ENCODE assay signal across 13 cellular contexts in genomic region chr3:123070471-123070870, GRCh38. TPM values are rescaled to one million over a fixed set of nuclear protein-coding genes. Genes with fewer than 3 reads are reported as not detected.
"Had no signal": no experiment of that assay in that cellular context is flagged by ENCODE, and none has a peak within 500 bp of the region (broad histone marks: within the 10 kb centered on the region; RNA-seq: fewer than 3 reads in every experiment).

No MANE protein-coding gene starts in this region.

- H2AFZ ChIP-seq: neural progenitor cell had no signal

- H3K9ac ChIP-seq: neural progenitor cell had no signal

- FAIRE-seq: TTC549 had no signal

- H3K36me3 ChIP-seq: brain microvascular endothelial cell, neural progenitor cell had no signal

- DNase-seq: activated CD4-positive, alpha-beta T cell treated with anti-CD3 and anti-CD28 coated beads, Interleukin-2, amount 50 U/mL, for 1 hour; activated CD4-positive, CD25-positive, alpha-beta regulatory T cell; activated effector memory CD4-positive, alpha-beta T cell treated with anti-CD3 and anti-CD28 coated beads, Interleukin-2, amount 50 U/mL, for 16 hours; activated T-cell treated with anti-CD3 and anti-CD28 coated beads, Interleukin-2, amount 50 U/mL, for 4 hours; brain microvascular endothelial cell; right cardiac atrium; stimulated activated CD4-positive, alpha-beta T cell treated with anti-CD3 and anti-CD28 coated beads, Interleukin-2, amount 100 ng/mL, for 24 hours; stimulated activated naive B cell treated with anti-CD40 and anti-IgM and Interleukin-4, amounts not matched to agents 10 μg/mL and 1 μg/mL and 100 μg/mL, for 72 hours; T-helper 2 cell had no signal

- H3K27ac ChIP-seq: brain microvascular endothelial cell, neural progenitor cell had no signal

- H3K4me2 ChIP-seq: neural progenitor cell had no signal

- H3K27me3 ChIP-seq: brain microvascular endothelial cell had no signal

- H3K4me3 ChIP-seq: neural progenitor cell had no signal

- ATAC-seq: activated naive CD4-positive, alpha-beta T cell treated with anti-CD3 and anti-CD28 coated beads, Interleukin-2, amount 50 U/mL, for 72 hours; activated T-cell treated with anti-CD3 and anti-CD28 coated beads, Interleukin-2, amount 50 U/mL, for 4 hours; right cardiac atrium; stimulated activated naive B cell treated with anti-CD40 and anti-IgM and Interleukin-4, amounts not matched to agents 10 μg/mL and 1 μg/mL and 100 μg/mL, for 72 hours had no signal

RNA-seq across cellular contexts. Expression of gene SEMA5B, which starts 42.9 kb away (rescaled TPM):
- total RNA-seq: activated naive CD4-positive, alpha-beta T cell treated with anti-CD3 and anti-CD28 coated beads, Interleukin-2, amount 50 U/mL, for 72 hours; activated T-cell treated with anti-CD3 and anti-CD28 coated beads, Interleukin-2, amount 50 U/mL, for 4 hours; dermis blood vessel endothelial cell had no signal
